In genomic region chr14:48725001-48725734, GRCh38 we compare ENCODE assay signal across 30 cellular contexts.
DNase-seq lines count a peak whose midpoint lies in the region; ATAC-seq and TF ChIP-seq lines count a peak whose summit lies in the region.
"Had no signal": no experiment of that assay in that cellular context is flagged by ENCODE, and none has a peak within 500 bp of the region (broad histone marks: within the 10 kb centered on the region; RNA-seq: fewer than 3 reads in every experiment).

No MANE protein-coding gene starts in this region.

- peaks cover 10% of the 10 kb centered on the region for H3K4me1 ChIP-seq in GM23338 (ENCODE audit: insufficient read depth)
- no peaks in the 10 kb centered on the region for H3K4me1 ChIP-seq in trophoblast cell (ENCODE audit: control insufficient read depth in 1 of 2, insufficient read depth in 2 of 2, low read length in 2 of 2)
- H3K4me1 ChIP-seq: BLaER1, HAP-1, Peyer's patch, psoas muscle, transverse colon had no signal

- no peak for ATAC-seq in GM23338
- ATAC-seq: heart left ventricle; psoas muscle; stimulated activated naive CD8-positive, alpha-beta T cell treated with anti-CD3 and anti-CD28 coated beads, Interleukin-15, amount 100 ng/mL, for 72 hours; T-cell had no signal

- H2BK120ac ChIP-seq in trophoblast cell (ENCODE audit: insufficient read depth, low read length, poor library complexity), result no peak overlapping the region

- no peak overlapping the region for H4K91ac ChIP-seq in trophoblast cell (ENCODE audit: low read depth, low read length)

- no peak overlapping the region for H3K9ac ChIP-seq in trophoblast cell (ENCODE audit: low read length)
- H3K9ac ChIP-seq: BLaER1 had no signal

- no peak overlapping the region for H3K27ac ChIP-seq in GM23338 (ENCODE audit: low read depth)
- H3K27ac ChIP-seq in trophoblast cell (ENCODE audit: low read depth, low read length), result no peak overlapping the region
- H3K27ac ChIP-seq: BLaER1, Peyer's patch, psoas muscle, skin epidermis, transverse colon had no signal

- no peak overlapping the region for H4K8ac ChIP-seq in trophoblast cell (ENCODE audit: low read depth, low read length)

- H3K4me3 Mint-ChIP-seq in GM23338, result no peak overlapping the region
- H3K4me3 Mint-ChIP-seq: activated CD4-positive, alpha-beta memory T cell treated with anti-CD3 and anti-CD28 coated beads for 36 hours; central memory CD8-positive, alpha-beta T cell; memory B cell; neural crest cell; stimulated activated naive CD8-positive, alpha-beta T cell treated with anti-CD3 and anti-CD28 coated beads, Interleukin-15, amount 100 ng/mL, for 72 hours; T-cell had no signal

- H3K27me3 Mint-ChIP-seq in GM23338 (ENCODE audit: insufficient read depth, low read depth, poor library complexity), result no peaks in the 10 kb centered on the region
- H3K27me3 Mint-ChIP-seq: activated CD4-positive, alpha-beta memory T cell treated with anti-CD3 and anti-CD28 coated beads for 36 hours; central memory CD8-positive, alpha-beta T cell; memory B cell; stimulated activated naive CD8-positive, alpha-beta T cell treated with anti-CD3 and anti-CD28 coated beads, Interleukin-15, amount 100 ng/mL, for 72 hours; T-cell had no signal

- no peak overlapping the region for H3K4ac ChIP-seq in trophoblast cell (ENCODE audit: low read depth, low read length)

- TF ChIP-seq CTCF in GM23338 (conservative IDR thresholded peaks at IDR 0.05; ENCODE audit: low read depth in 2 of 2), result no peak
- TF ChIP-seq CTCF in fibroblast of the aortic adventitia (IDR thresholded peaks at IDR 0.05; ENCODE audit: insufficient read depth, low read length), result no peak

- no peaks in the 10 kb centered on the region for H3K9me3 ChIP-seq in trophoblast cell (ENCODE audit: insufficient read depth, low read depth, low read length)
- H3K9me3 ChIP-seq: BLaER1, HAP-1, heart left ventricle, Peyer's patch, psoas muscle, transverse colon had no signal

- no peaks in the 10 kb centered on the region for H3K36me3 ChIP-seq in GM23338 (ENCODE audit: insufficient read depth)
- H3K36me3 ChIP-seq in trophoblast cell (ENCODE audit: control insufficient read depth in 1 of 2, insufficient read depth in 2 of 2, low read length in 2 of 2), result no peaks in the 10 kb centered on the region
- H3K36me3 ChIP-seq: BLaER1, HAP-1, heart left ventricle, Peyer's patch, transverse colon had no signal

- no peak overlapping the region for H3K14ac ChIP-seq in trophoblast cell (ENCODE audit: low read length)

- DNase-seq in GM23338 (ENCODE audit: low spot score) (no peak), amniotic epithelial cell (ENCODE audit: low read depth) (peak; percentile 81), fibroblast of the aortic adventitia (ENCODE audit: low read depth) (peak; percentile 8), pons (ENCODE audit: low spot score) (peak; percentile 70), SIG-M5 treated with dmso at 0.1 percent for 504 hours (lab: John Stamatoyannopoulos, UW; ENCODE audit: unreplicated experiment) (no peak), UCSD-AML1 (lab: John Stamatoyannopoulos, UW; ENCODE audit: unreplicated experiment) (no peak), trophoblast cell (no peak)
- no peak for DNase-seq in stimulated activated CD4-positive, alpha-beta T cell treated with anti-CD3 and anti-CD28 coated beads, Interleukin-4, amount 100 ng/mL, for 1 hour
- DNase-seq: activated CD4-positive, alpha-beta memory T cell treated with anti-CD3 and anti-CD28 coated beads for 36 hours; activated CD8-positive, alpha-beta memory T cell treated with anti-CD3 and anti-CD28 coated beads, Interleukin-2, amount 50 U/mL, for 4 hours; activated naive CD4-positive, alpha-beta T cell treated with anti-CD3 and anti-CD28 coated beads, Interleukin-2, amount 50 U/mL, for 16 hours; amygdala; DMS53; dorsolateral prefrontal cortex; heart left ventricle; left cardiac atrium; NCI-H1105; NCI-H2029; Peyer's patch; psoas muscle; SIG-M5; stimulated activated naive CD8-positive, alpha-beta T cell treated with anti-CD3 and anti-CD28 coated beads, Interleukin-15, amount 100 ng/mL, for 72 hours; T-cell; transverse colon had no signal

- H3K79me2 ChIP-seq in GM23338 (replicated peaks; ENCODE audit: insufficient read depth), result no peaks in the 10 kb centered on the region
- no peaks in the 10 kb centered on the region for H3K79me2 ChIP-seq in trophoblast cell (ENCODE audit: control insufficient read depth, insufficient read depth, low read length, poor library complexity)

- no peak overlapping the region for H2BK12ac ChIP-seq in trophoblast cell (ENCODE audit: low read length)

- peaks cover 14% of the 10 kb centered on the region for H3K4me1 Mint-ChIP-seq in GM23338
- H3K4me1 Mint-ChIP-seq: central memory CD8-positive, alpha-beta T cell; memory B cell; neural crest cell; stimulated activated naive CD8-positive, alpha-beta T cell treated with anti-CD3 and anti-CD28 coated beads, Interleukin-15, amount 100 ng/mL, for 72 hours; T-cell had no signal

- no peaks in the 10 kb centered on the region for H3K9me2 ChIP-seq in GM23338 (ENCODE audit: insufficient read depth)

- no peaks in the 10 kb centered on the region for H3K36me3 Mint-ChIP-seq in GM23338 (ENCODE audit: low read depth)
- H3K36me3 Mint-ChIP-seq: activated CD4-positive, alpha-beta memory T cell treated with anti-CD3 and anti-CD28 coated beads for 36 hours; memory B cell; T-cell had no signal

- no peak overlapping the region for H3K27ac Mint-ChIP-seq in GM23338
- H3K27ac Mint-ChIP-seq: activated CD4-positive, alpha-beta memory T cell treated with anti-CD3 and anti-CD28 coated beads for 36 hours; memory B cell; stimulated activated naive CD8-positive, alpha-beta T cell treated with anti-CD3 and anti-CD28 coated beads, Interleukin-15, amount 100 ng/mL, for 72 hours; T-cell had no signal

- H3K27me3 ChIP-seq in GM23338 (ENCODE audit: insufficient read depth) (no peaks in the 10 kb centered on the region), trophoblast cell (ENCODE audit: insufficient read depth, low read length) (no peaks in the 10 kb centered on the region)
- H3K27me3 ChIP-seq: BLaER1, dorsolateral prefrontal cortex, heart left ventricle, Peyer's patch, transverse colon had no signal

- H3K18ac ChIP-seq in trophoblast cell (ENCODE audit: low read length), result no peak overlapping the region

- H3K4me2 ChIP-seq in GM23338 (peak overlapping the region; percentile 15; the same call in 1 of the 2 replicates), trophoblast cell (ENCODE audit: low read length) (no peak overlapping the region)
- H3K4me2 ChIP-seq: BLaER1 had no signal

- H3F3A ChIP-seq in GM23338 (replicated peaks; ENCODE audit: low read depth), result no peaks in the 10 kb centered on the region

- H3K4me3 ChIP-seq in GM23338 (no peak overlapping the region), fibroblast of the aortic adventitia (ENCODE audit: low read depth, low read length) (no peak overlapping the region), trophoblast cell (ENCODE audit: low read depth, low read length) (no peak overlapping the region)
- H3K4me3 ChIP-seq: BLaER1, dorsolateral prefrontal cortex, HAP-1, heart left ventricle, Peyer's patch, psoas muscle, skin epidermis, transverse colon had no signal

- H4K12ac ChIP-seq in trophoblast cell (ENCODE audit: low read depth, low read length), result no peak overlapping the region

- H2AFZ ChIP-seq in GM23338 (peak overlapping the region; percentile 52; the same call in 1 of the 2 replicates), trophoblast cell (ENCODE audit: insufficient read depth, low read length, poor library complexity) (no peak overlapping the region)

- H2BK5ac ChIP-seq in trophoblast cell (ENCODE audit: low read depth, low read length, poor library complexity), result no peak overlapping the region

- no peaks in the 10 kb centered on the region for H3K79me1 ChIP-seq in trophoblast cell (ENCODE audit: low read length)

- no peak overlapping the region for H3K23ac ChIP-seq in trophoblast cell (ENCODE audit: low read length)

- no peak overlapping the region for H2AK5ac ChIP-seq in trophoblast cell (ENCODE audit: low read length)

- no peaks in the 10 kb centered on the region for H3K9me3 Mint-ChIP-seq in GM23338
- H3K9me3 Mint-ChIP-seq: activated CD4-positive, alpha-beta memory T cell treated with anti-CD3 and anti-CD28 coated beads for 36 hours; central memory CD8-positive, alpha-beta T cell; neural crest cell; stimulated activated naive CD8-positive, alpha-beta T cell treated with anti-CD3 and anti-CD28 coated beads, Interleukin-15, amount 100 ng/mL, for 72 hours had no signal

- H4K20me1 ChIP-seq in GM23338 (replicated peaks; ENCODE audit: insufficient read depth), result no peaks in the 10 kb centered on the region
- H4K20me1 ChIP-seq: BLaER1 had no signal

- no CpG with 5 or more reads among the region's 6 CpGs for WGBS in trophoblast cell (ENCODE audit: extremely low coverage, insufficient coverage, insufficient read length)

TF ChIP-seq in GM23338, 12 proteins besides CTCF, POLR2A, EP300 and RAD21 (continues in another document):
- no peak for TF ChIP-seq EZH2phosphoT487 (IDR thresholded peaks at IDR 0.05; ENCODE audit: unreplicated experiment)
- no peak for TF ChIP-seq POLR2AphosphoS5 (IDR thresholded peaks at IDR 0.05; ENCODE audit: low read depth)
- TF ChIP-seq CREB1 (CRISPR knock-in tag; IDR thresholded peaks at IDR 0.05; ENCODE audit: low read depth), result no peak
- TF ChIP-seq ZNF331 (CRISPR knock-in tag; IDR thresholded peaks at IDR 0.05; ENCODE audit: low read depth), result no peak
- TF ChIP-seq JUNB (IDR thresholded peaks at IDR 0.05; ENCODE audit: unreplicated experiment), result no peak

Comparison
In these comparisons a context has a peak if more than half of its experiments do, and no peak if none do; other contexts are left out.
1. DNase-seq: peak in amniotic epithelial cell (single experiment), fibroblast of the aortic adventitia (single experiment) and pons (single experiment); none in GM23338 (single experiment), SIG-M5 treated with dmso at 0.1 percent for 504 hours (single experiment), stimulated activated CD4-positive, alpha-beta T cell treated with anti-CD3 and anti-CD28 coated beads, Interleukin-4, amount 100 ng/mL, for 1 hour (single experiment), UCSD-AML1 (single experiment) and trophoblast cell (0 of 2).